ENCODE assay signal across 11 cellular contexts in genomic region chr12:106953352-106954260, GRCh38. TPM values are rescaled to one million over a fixed set of nuclear protein-coding genes. Genes with fewer than 3 reads are reported as not detected.
DNase-seq lines count a peak whose midpoint lies in the region; ATAC-seq and TF ChIP-seq lines count a peak whose summit lies in the region.
"Had no signal": no experiment of that assay in that cellular context is flagged by ENCODE, and none has a peak within 500 bp of the region (broad histone marks: within the 10 kb centered on the region; RNA-seq: fewer than 3 reads in every experiment).

No MANE protein-coding gene starts in this region.

- no peak for DNase-seq in activated CD4-positive, alpha-beta memory T cell treated with anti-CD3 and anti-CD28 coated beads for 36 hours
- no peak for DNase-seq in activated CD4-positive, alpha-beta memory T cell treated with anti-CD3 and anti-CD28 coated beads, Interleukin-2, amount 10 ng/mL, durations not matched to agents 7 days and 5 days
- DNase-seq in OCI-LY7 (ENCODE audit: low spot score) (no peak), epithelial cell of proximal tubule (ENCODE audit: low read depth) (no peak), posterior cingulate gyrus (no peak), foreskin melanocyte (no peak)
- no peak for DNase-seq in stimulated activated effector memory CD8-positive, alpha-beta T cell treated with anti-CD3 and anti-CD28 coated beads, Interleukin-12 subunit alpha, Interleukin-12 subunit beta, amount 100 ng/mL, for 72 hours (ENCODE audit: low spot score in 2 of 2)
- DNase-seq: esophagus squamous epithelium had no signal

- H4K20me1 ChIP-seq in OCI-LY7 (ENCODE audit: insufficient read depth, low read length): no peaks in the 10 kb centered on the region

- peak overlapping the region; percentile 80 for H3K4me3 ChIP-seq in OCI-LY7 (ENCODE audit: low read depth, low read length, poor library complexity, severe bottlenecking)
- peak overlapping the region; percentile 88 for H3K4me3 ChIP-seq in epithelial cell of proximal tubule (ENCODE audit: low read depth, low read length)

- H3K79me2 ChIP-seq in OCI-LY7 (ENCODE audit: insufficient read depth, low read depth, low read length): peaks cover 25% of the 10 kb centered on the region

- no peaks in the 10 kb centered on the region for H3K9me2 ChIP-seq in OCI-LY7 (ENCODE audit: insufficient read depth, low read length)

- H3K27ac Mint-ChIP-seq in activated CD4-positive, alpha-beta memory T cell treated with anti-CD3 and anti-CD28 coated beads for 36 hours: no peak overlapping the region
- H3K27ac Mint-ChIP-seq in activated CD4-positive, alpha-beta memory T cell treated with anti-CD3 and anti-CD28 coated beads, Interleukin-2, amount 10 ng/mL, durations not matched to agents 7 days and 5 days: no peak overlapping the region
- no peak overlapping the region for H3K27ac Mint-ChIP-seq in stimulated activated effector memory CD8-positive, alpha-beta T cell treated with anti-CD3 and anti-CD28 coated beads, Interleukin-12 subunit alpha, Interleukin-12 subunit beta, amount 100 ng/mL, for 72 hours
- H3K27ac Mint-ChIP-seq: stimulated activated memory B cell treated with anti-CD40 and anti-IgM and Interleukin-4, amounts not matched to agents 10 μg/mL and 1 μg/mL and 100 μg/mL, for 72 hours had no signal

- H3K9me3 Mint-ChIP-seq in activated CD4-positive, alpha-beta memory T cell treated with anti-CD3 and anti-CD28 coated beads for 36 hours: peaks cover 14% of the 10 kb centered on the region
- peaks cover 13% of the 10 kb centered on the region for H3K9me3 Mint-ChIP-seq in activated CD4-positive, alpha-beta memory T cell treated with anti-CD3 and anti-CD28 coated beads, Interleukin-2, amount 10 ng/mL, durations not matched to agents 7 days and 5 days
- H3K9me3 Mint-ChIP-seq in stimulated activated effector memory CD8-positive, alpha-beta T cell treated with anti-CD3 and anti-CD28 coated beads, Interleukin-12 subunit alpha, Interleukin-12 subunit beta, amount 100 ng/mL, for 72 hours: peaks cover 10% of the 10 kb centered on the region

- BruUV-seq in OCI-LY7 (replicated peaks; lab: Mats Ljungman, UMichigan): no TSS peak

- no peak overlapping the region for H2AFZ ChIP-seq in OCI-LY7 (ENCODE audit: low read length)

- H3K4me2 ChIP-seq in OCI-LY7 (ENCODE audit: low read length): peak overlapping the region; percentile 77; the same call in 1 of the 2 replicates

- CTCF ChIA-PET in activated CD4-positive, alpha-beta memory T cell treated with anti-CD3 and anti-CD28 coated beads for 36 hours (lab: Charles Lee): interaction anchor here (0.7 to 3.1 kb wide), 3 partner anchors 97 to 595 kb away, joined by 3 to 11 read pairs (median 8); partner anchors contain the start of gene POLR3B
- CTCF ChIA-PET in activated CD4-positive, alpha-beta memory T cell treated with anti-CD3 and anti-CD28 coated beads, Interleukin-2, amount 10 ng/mL, durations not matched to agents 7 days and 5 days (lab: Charles Lee): interaction anchor here (1.0 to 1.4 kb wide), 2 partner anchors 14 to 729 kb away, joined by 3 read pairs; no protein-coding TSS in a partner anchor
- CTCF ChIA-PET in OCI-LY7 (lab: Charles Lee; ENCODE audit: unreplicated experiment): no interaction called here

- POLR2A ChIA-PET in activated CD4-positive, alpha-beta memory T cell treated with anti-CD3 and anti-CD28 coated beads for 36 hours (lab: Charles Lee): interaction anchor here (0.7 to 0.9 kb wide), 2 partner anchors 54 to 108 kb away, joined by 3 read pairs; no protein-coding TSS in a partner anchor
- POLR2A ChIA-PET in activated CD4-positive, alpha-beta memory T cell treated with anti-CD3 and anti-CD28 coated beads, Interleukin-2, amount 10 ng/mL, durations not matched to agents 7 days and 5 days (lab: Charles Lee): interaction anchor here (0.7 kb wide), 1 partner anchor 224 kb away, joined by 3 read pairs; no protein-coding TSS in a partner anchor
- POLR2A ChIA-PET in OCI-LY7 (lab: Charles Lee): interaction anchor here (0.6 to 0.7 kb wide), 2 partner anchors 66 to 152 kb away, joined by 3 read pairs; no protein-coding TSS in a partner anchor

- intact Hi-C loops in activated CD4-positive, alpha-beta memory T cell treated with anti-CD3 and anti-CD28 coated beads for 36 hours (cut with micrococcal nuclease): no loop called here
- intact Hi-C loops in OCI-LY7 (cut with micrococcal nuclease; ENCODE audit: unreplicated experiment) (loop anchor here (2.0 to 10.0 kb wide), 2 partner anchors 597 to 1681 kb away; partner anchors contain the start of genes POLR3B and SELPLG), posterior cingulate gyrus (cut with DNase I) (no loop called here)

- H3K36me3 Mint-ChIP-seq in activated CD4-positive, alpha-beta memory T cell treated with anti-CD3 and anti-CD28 coated beads for 36 hours: peaks cover 7% of the 10 kb centered on the region
- H3K36me3 Mint-ChIP-seq in activated CD4-positive, alpha-beta memory T cell treated with anti-CD3 and anti-CD28 coated beads, Interleukin-2, amount 10 ng/mL, durations not matched to agents 7 days and 5 days (ENCODE audit: low read depth): peaks cover 7% of the 10 kb centered on the region
- peaks cover 19% of the 10 kb centered on the region for H3K36me3 Mint-ChIP-seq in stimulated activated effector memory CD8-positive, alpha-beta T cell treated with anti-CD3 and anti-CD28 coated beads, Interleukin-12 subunit alpha, Interleukin-12 subunit beta, amount 100 ng/mL, for 72 hours

- H3K27me3 Mint-ChIP-seq in activated CD4-positive, alpha-beta memory T cell treated with anti-CD3 and anti-CD28 coated beads for 36 hours: no peaks in the 10 kb centered on the region
- H3K27me3 Mint-ChIP-seq in activated CD4-positive, alpha-beta memory T cell treated with anti-CD3 and anti-CD28 coated beads, Interleukin-2, amount 10 ng/mL, durations not matched to agents 7 days and 5 days: peaks cover 15% of the 10 kb centered on the region
- H3K27me3 Mint-ChIP-seq: stimulated activated memory B cell treated with anti-CD40 and anti-IgM and Interleukin-4, amounts not matched to agents 10 μg/mL and 1 μg/mL and 100 μg/mL, for 72 hours had no signal

- H3K4me1 Mint-ChIP-seq in activated CD4-positive, alpha-beta memory T cell treated with anti-CD3 and anti-CD28 coated beads for 36 hours (ENCODE audit: low read depth): peaks cover 15% of the 10 kb centered on the region
- peaks cover 19% of the 10 kb centered on the region for H3K4me1 Mint-ChIP-seq in activated CD4-positive, alpha-beta memory T cell treated with anti-CD3 and anti-CD28 coated beads, Interleukin-2, amount 10 ng/mL, durations not matched to agents 7 days and 5 days
- H3K4me1 Mint-ChIP-seq in stimulated activated effector memory CD8-positive, alpha-beta T cell treated with anti-CD3 and anti-CD28 coated beads, Interleukin-12 subunit alpha, Interleukin-12 subunit beta, amount 100 ng/mL, for 72 hours: peaks cover 15% of the 10 kb centered on the region

- peak overlapping the region; percentile 10 for H3K4me3 Mint-ChIP-seq in activated CD4-positive, alpha-beta memory T cell treated with anti-CD3 and anti-CD28 coated beads for 36 hours
- H3K4me3 Mint-ChIP-seq in activated CD4-positive, alpha-beta memory T cell treated with anti-CD3 and anti-CD28 coated beads, Interleukin-2, amount 10 ng/mL, durations not matched to agents 7 days and 5 days: no peak overlapping the region
- H3K4me3 Mint-ChIP-seq in stimulated activated effector memory CD8-positive, alpha-beta T cell treated with anti-CD3 and anti-CD28 coated beads, Interleukin-12 subunit alpha, Interleukin-12 subunit beta, amount 100 ng/mL, for 72 hours: peak overlapping the region; percentile 97
- H3K4me3 Mint-ChIP-seq: stimulated activated memory B cell treated with anti-CD40 and anti-IgM and Interleukin-4, amounts not matched to agents 10 μg/mL and 1 μg/mL and 100 μg/mL, for 72 hours had no signal

- 0 out of 2 replicates have a peak, but pooled peaks cover 8% of the 10 kb centered on the region for H3K9me3 ChIP-seq in OCI-LY7 (ENCODE audit: low read length)
- H3K9me3 ChIP-seq: ascending aorta, esophagus squamous epithelium had no signal

- no peak for ATAC-seq in stimulated activated effector memory CD8-positive, alpha-beta T cell treated with anti-CD3 and anti-CD28 coated beads, Interleukin-12 subunit alpha, Interleukin-12 subunit beta, amount 100 ng/mL, for 72 hours
- no peak for ATAC-seq in GM19324 (IDR thresholded peaks at IDR 0.05; ENCODE audit: low FRiP score, unreplicated experiment)
- ATAC-seq: stimulated activated memory B cell treated with anti-CD40 and anti-IgM and Interleukin-4, amounts not matched to agents 10 μg/mL and 1 μg/mL and 100 μg/mL, for 72 hours had no signal

- no peaks in the 10 kb centered on the region; the same call in 1 of the 2 replicates for H3K36me3 ChIP-seq in OCI-LY7 (ENCODE audit: insufficient read depth, low read length)
- H3K36me3 ChIP-seq: ascending aorta, esophagus squamous epithelium had no signal

- H3K4me1 ChIP-seq in OCI-LY7 (ENCODE audit: insufficient read depth, low read length, poor library complexity, severe bottlenecking): peaks cover 23% of the 10 kb centered on the region

- H3K27ac ChIP-seq in OCI-LY7 (ENCODE audit: low read depth, low read length, poor library complexity, severe bottlenecking): no peak overlapping the region

- TF ChIP-seq CTCF in OCI-LY7 (conservative IDR thresholded peaks at IDR 0.05; ENCODE audit: low read length) (no peak), epithelial cell of proximal tubule (conservative IDR thresholded peaks at IDR 0.05; ENCODE audit: low read depth, low read length) (no peak)

RNA-seq across cellular contexts. Expression of gene TMEM263, which starts 2.1 kb away (rescaled TPM):
- total RNA-seq in activated CD4-positive, alpha-beta memory T cell treated with anti-CD3 and anti-CD28 coated beads for 36 hours: 10 to 100 TPM; 37.8 to 38.3 TPM
- total RNA-seq in activated CD4-positive, alpha-beta memory T cell treated with anti-CD3 and anti-CD28 coated beads, Interleukin-2, amount 10 ng/mL, durations not matched to agents 7 days and 5 days: 10 to 100 TPM; 26.0 to 27.0 TPM
- 34.1 and 43.9 TPM in 2 replicates for total RNA-seq in OCI-LY7 (2014; rRNA removed; shearing (Covaris generic))
- 60.0 and 83.6 TPM in 2 replicates for total RNA-seq in OCI-LY7 (2022)
- total RNA-seq in epithelial cell of proximal tubule: 33.5 and 40.1 TPM in 2 replicates

RNA-seq across cellular contexts. Expression of gene MTERF2, which starts 33.3 kb away (rescaled TPM):
- 1 to 10 TPM; 5.6 to 5.7 TPM for total RNA-seq in activated CD4-positive, alpha-beta memory T cell treated with anti-CD3 and anti-CD28 coated beads for 36 hours
- total RNA-seq in activated CD4-positive, alpha-beta memory T cell treated with anti-CD3 and anti-CD28 coated beads, Interleukin-2, amount 10 ng/mL, durations not matched to agents 7 days and 5 days: 1 to 10 TPM; 5.5 to 6.4 TPM
- total RNA-seq in OCI-LY7 (2014; rRNA removed; shearing (Covaris generic)): 8.8 and 14.8 TPM in 2 replicates
- total RNA-seq in OCI-LY7 (2022): 10.4 and 11.2 TPM in 2 replicates
- 2.9 and 5.7 TPM in 2 replicates for total RNA-seq in epithelial cell of proximal tubule
